Comparison of ENCODE assay signal across 8 cellular contexts in genomic region chr5:139482050-139482889, GRCh38. TPM values are rescaled to one million over a fixed set of nuclear protein-coding genes. Genes with fewer than 3 reads are reported as not detected.
DNase-seq lines count a peak whose midpoint lies in the region; ATAC-seq and TF ChIP-seq lines count a peak whose summit lies in the region.

Gene STING1, minus strand, starts transcription at chr5:139482758. Its CDS starts 1,054 bp downstream, at chr5:139481704.

- H3K4me3 ChIP-seq in PC-3 (ENCODE audit: low read length) (peak within 1 kb of the TSS; percentile 53), osteoblast (ENCODE audit: insufficient read depth, low read length) (peak within 1 kb of the TSS; percentile 85), uterus (peak within 1 kb of the TSS; percentile 25 to 43), Caco-2 (ENCODE audit: low read depth, low read length) (no peak within 1 kb of the TSS)

- H3K9me3 ChIP-seq in PC-3 (ENCODE audit: low read length), result no peaks in the 10 kb centered on the region
- H3K9me3 ChIP-seq in osteoblast (ENCODE audit: low read depth, low read length), result no peaks in the 10 kb centered on the region
- no peaks in the 10 kb centered on the region for H3K9me3 ChIP-seq in uterus
- H3K9me3 ChIP-seq in Caco-2, result no peaks in the 10 kb centered on the region

- H3K27me3 ChIP-seq in PC-3 (ENCODE audit: low read length) (no peaks in the 10 kb centered on the region), osteoblast (ENCODE audit: insufficient read depth, low read length) (no peaks in the 10 kb centered on the region), uterus (no peaks in the 10 kb centered on the region), Caco-2 (replicated peaks; ENCODE audit: control insufficient read depth, insufficient read depth, low read length) (no peaks in the 10 kb centered on the region)

- H3K27me3 Mint-ChIP-seq in activated T-helper 1 cell treated with anti-CD3 and anti-CD28 coated beads, Interleukin-12 subunit alpha, Interleukin-12 subunit beta, Interleukin-2, Interleukin-4 antibody, amounts not matched to agents 30 ng/mL and 10 ng/mL and 1 ng/mL, durations not matched to agents 14 hours and 24 hours and 36 hours (ENCODE audit: insufficient read depth), result no peaks in the 10 kb centered on the region
- H3K27me3 Mint-ChIP-seq in Caco-2 (ENCODE audit: insufficient read depth, unreplicated experiment), result no peaks in the 10 kb centered on the region

- peaks cover 20% of the 10 kb centered on the region for H3K4me1 ChIP-seq in PC-3 (ENCODE audit: insufficient read depth, low read length)
- H3K4me1 ChIP-seq in osteoblast (ENCODE audit: insufficient read depth, low read length), result peaks cover 24% of the 10 kb centered on the region
- H3K4me1 ChIP-seq in uterus, result peaks cover 0 to 8% of the 10 kb centered on the region in 2 donors
- peaks cover 6% of the 10 kb centered on the region; the same call in 1 of the 2 replicates for H3K4me1 ChIP-seq in Caco-2

- peak within 1 kb of the TSS; percentile 88 for H3K27ac Mint-ChIP-seq in activated T-helper 1 cell treated with anti-CD3 and anti-CD28 coated beads, Interleukin-12 subunit alpha, Interleukin-12 subunit beta, Interleukin-2, Interleukin-4 antibody, amounts not matched to agents 30 ng/mL and 10 ng/mL and 1 ng/mL, durations not matched to agents 14 hours and 24 hours and 36 hours
- H3K27ac Mint-ChIP-seq in Caco-2 (ENCODE audit: unreplicated experiment), result no peak within 1 kb of the TSS

- no peak for TF ChIP-seq POLR2A in uterus (IDR thresholded peaks at IDR 0.05)

- ATAC-seq in HG03354 (IDR thresholded peaks at IDR 0.05; ENCODE audit: poor library complexity, severe bottlenecking, unreplicated experiment) (peak; percentile 66), PC-3 (peak; percentile 89)

- H3K9me3 Mint-ChIP-seq in activated T-helper 1 cell treated with anti-CD3 and anti-CD28 coated beads, Interleukin-12 subunit alpha, Interleukin-12 subunit beta, Interleukin-2, Interleukin-4 antibody, amounts not matched to agents 30 ng/mL and 10 ng/mL and 1 ng/mL, durations not matched to agents 14 hours and 24 hours and 36 hours, result no peaks in the 10 kb centered on the region
- no peaks in the 10 kb centered on the region for H3K9me3 Mint-ChIP-seq in Caco-2 (ENCODE audit: unreplicated experiment)

- CTCF ChIA-PET in PC-3 (lab: Charles Lee) (no interaction called here), Caco-2 (lab: Charles Lee) (no interaction called here)

- peak within 1 kb of the TSS; percentile 90 for H3K4me3 Mint-ChIP-seq in activated T-helper 1 cell treated with anti-CD3 and anti-CD28 coated beads, Interleukin-12 subunit alpha, Interleukin-12 subunit beta, Interleukin-2, Interleukin-4 antibody, amounts not matched to agents 30 ng/mL and 10 ng/mL and 1 ng/mL, durations not matched to agents 14 hours and 24 hours and 36 hours
- H3K4me3 Mint-ChIP-seq in Caco-2 (ENCODE audit: unreplicated experiment), result no peak within 1 kb of the TSS

- H4K20me1 ChIP-seq in PC-3 (ENCODE audit: low read length) (no peaks in the 10 kb centered on the region), osteoblast (ENCODE audit: insufficient read depth, low read length) (peaks cover 3% of the 10 kb centered on the region)

- BruUV-seq in PC-3 (replicated peaks; lab: Mats Ljungman, UMichigan) (TSS peak; percentile 58), Caco-2 (replicated peaks; lab: Mats Ljungman, UMichigan) (no TSS peak)

- peak within 1 kb of the TSS; percentile 52 for H3K9ac ChIP-seq in PC-3 (ENCODE audit: low read length)

- peak within 1 kb of the TSS; percentile 90 for H3K27ac ChIP-seq in PC-3 (ENCODE audit: low read length)
- H3K27ac ChIP-seq in osteoblast (ENCODE audit: low read depth, low read length), result peak within 1 kb of the TSS; percentile 98
- peak within 1 kb of the TSS; percentile 87 to 91 for H3K27ac ChIP-seq in uterus

- POLR2A ChIA-PET in PC-3 (lab: Charles Lee; ENCODE audit: unreplicated experiment) (interaction anchor here (0.6 to 0.7 kb wide), 2 partner anchors 31 to 68 kb away, joined by 3 read pairs; no protein-coding TSS in a partner anchor), Caco-2 (lab: Charles Lee) (interaction anchor here (0.6 kb wide), 1 partner anchor 140 kb away, joined by 5 read pairs; no protein-coding TSS in a partner anchor)

- H3K79me2 ChIP-seq in PC-3 (ENCODE audit: low read length) (no peaks in the 10 kb centered on the region), osteoblast (ENCODE audit: insufficient read depth, low read length) (peaks cover 28% of the 10 kb centered on the region)

- no peaks in the 10 kb centered on the region for H3K36me3 ChIP-seq in PC-3 (ENCODE audit: low read depth, low read length)
- peaks cover 26% of the 10 kb centered on the region for H3K36me3 ChIP-seq in osteoblast (ENCODE audit: insufficient read depth, low read length)
- H3K36me3 ChIP-seq in uterus, result no peaks in the 10 kb centered on the region
- H3K36me3 ChIP-seq in Caco-2 (ENCODE audit: control insufficient read depth, insufficient read depth, low read length), result no peaks in the 10 kb centered on the region

- H3K4me2 ChIP-seq in PC-3 (ENCODE audit: low read length), result peak within 1 kb of the TSS; percentile 77
- H3K4me2 ChIP-seq in osteoblast (ENCODE audit: insufficient read depth, low read length), result peak within 1 kb of the TSS; percentile 90

- TF ChIP-seq CTCF in PC-3 (conservative IDR thresholded peaks at IDR 0.05; ENCODE audit: low read depth, low read length) (no peak), osteoblast (IDR thresholded peaks at IDR 0.05; ENCODE audit: extremely low read depth, low read depth, low read length) (no peak), uterus (IDR thresholded peaks at IDR 0.05) (no peak), Caco-2 (IDR thresholded peaks at IDR 0.05; ENCODE audit: insufficient read depth in 1 of 2, low read depth in 1 of 2, low read length in 1 of 2, severe bottlenecking in 1 of 2, unreplicated experiment in 1 of 2) (no peak)

- DNase-seq in GM04504 (ENCODE audit: low read depth), result peak; percentile 96
- DNase-seq in PC-3, result peak; percentile 97
- peak; percentile 57 for DNase-seq in activated T-helper 1 cell treated with anti-CD3 and anti-CD28 coated beads, Interleukin-12 subunit alpha, Interleukin-12 subunit beta, Interleukin-2, Interleukin-4 antibody, amounts not matched to agents 30 ng/mL and 10 ng/mL and 1 ng/mL, durations not matched to agents 14 hours and 24 hours and 36 hours (ENCODE audit: low spot score)
- DNase-seq in fibroblast of peridontal ligament (ENCODE audit: extremely low read depth), result peak; percentile 98
- peak; percentile 95 for DNase-seq in osteoblast (ENCODE audit: insufficient read length, low spot score, missing footprints)
- peak; percentile 78 to 84 for DNase-seq in uterus
- DNase-seq in Caco-2, result no peak

- H3K36me3 Mint-ChIP-seq in activated T-helper 1 cell treated with anti-CD3 and anti-CD28 coated beads, Interleukin-12 subunit alpha, Interleukin-12 subunit beta, Interleukin-2, Interleukin-4 antibody, amounts not matched to agents 30 ng/mL and 10 ng/mL and 1 ng/mL, durations not matched to agents 14 hours and 24 hours and 36 hours (ENCODE audit: low read depth), result peaks cover 31% of the 10 kb centered on the region
- H3K36me3 Mint-ChIP-seq in Caco-2 (ENCODE audit: insufficient read depth, unreplicated experiment), result no peaks in the 10 kb centered on the region

- no peaks in the 10 kb centered on the region for H3K9me2 ChIP-seq in PC-3 (replicated peaks; ENCODE audit: low read length)

- H3F3A ChIP-seq in PC-3 (ENCODE audit: low read length, unreplicated experiment), result no peaks in the 10 kb centered on the region

- intact Hi-C loops in PC-3 (cut with micrococcal nuclease), result no loop called here
- intact Hi-C loops in activated T-helper 1 cell treated with anti-CD3 and anti-CD28 coated beads, Interleukin-12 subunit alpha, Interleukin-12 subunit beta, Interleukin-2, Interleukin-4 antibody, amounts not matched to agents 30 ng/mL and 10 ng/mL and 1 ng/mL, durations not matched to agents 14 hours and 24 hours and 36 hours (cut with micrococcal nuclease), result loop anchor here (1.0 to 2.0 kb wide), 8 partner anchors 8 to 78 kb away; partner anchors contain the start of genes DNAJC18 and SPATA24
- intact Hi-C loops in uterus (cut with DNase I; ENCODE audit: low total_unique reads), result no loop called here
- intact Hi-C loops in Caco-2 (cut with micrococcal nuclease; ENCODE audit: unreplicated experiment), result no loop called here

- H2AFZ ChIP-seq in PC-3 (ENCODE audit: low read length), result peak within 1 kb of the TSS; percentile 80
- peak within 1 kb of the TSS; percentile 84 for H2AFZ ChIP-seq in osteoblast (ENCODE audit: low read length)

- H3K4me1 Mint-ChIP-seq in activated T-helper 1 cell treated with anti-CD3 and anti-CD28 coated beads, Interleukin-12 subunit alpha, Interleukin-12 subunit beta, Interleukin-2, Interleukin-4 antibody, amounts not matched to agents 30 ng/mL and 10 ng/mL and 1 ng/mL, durations not matched to agents 14 hours and 24 hours and 36 hours (ENCODE audit: low read depth), result peaks cover 45% of the 10 kb centered on the region
- H3K4me1 Mint-ChIP-seq in Caco-2 (ENCODE audit: low read depth, unreplicated experiment), result no peaks in the 10 kb centered on the region

RNA-seq across cellular contexts. Expression of gene STING1, which starts in this region (rescaled TPM):
- total RNA-seq in PC-3 (2014; rRNA removed) (6.5 and 12.6 TPM in 2 replicates), osteoblast (46.3 and 48.3 TPM in 2 replicates), uterus (10 to 100 TPM; 16.9 to 90.1 (median 48.5) TPM), Caco-2 (2022) (not detected in 2 replicates)
- 213 and 226 TPM in 2 replicates for total RNA-seq in activated T-helper 1 cell treated with anti-CD3 and anti-CD28 coated beads, Interleukin-12 subunit alpha, Interleukin-12 subunit beta, Interleukin-2, Interleukin-4 antibody, amounts not matched to agents 30 ng/mL and 10 ng/mL and 1 ng/mL, durations not matched to agents 14 hours and 24 hours and 36 hours

Comparison
In these comparisons a context has a peak if more than half of its experiments do, and no peak if none do; other contexts are left out.
1. DNase-seq: peak in GM04504 (single experiment), PC-3 (single experiment), activated T-helper 1 cell treated with anti-CD3 and anti-CD28 coated beads, Interleukin-12 subunit alpha, Interleukin-12 subunit beta, Interleukin-2, Interleukin-4 antibody, amounts not matched to agents 30 ng/mL and 10 ng/mL and 1 ng/mL, durations not matched to agents 14 hours and 24 hours and 36 hours (single experiment), fibroblast of peridontal ligament (single experiment), osteoblast (single experiment) and uterus (2 of 2); none in Caco-2 (0 of 2).
2. Peak in every context shown above with its lines, with median percentiles within 50 percentile points of each other: H3K27ac ChIP-seq.